Comparison of ENCODE assay signal across 1 cellular context in genomic region chr6:144066255-144066654, GRCh38.
TF ChIP-seq lines count a peak whose summit lies in the region.

No MANE protein-coding gene starts in this region.

TF ChIP-seq in GM12878, 131 proteins besides CTCF, POLR2A, EP300 and RAD21:
- TF ChIP-seq ZNF24 (IDR thresholded peaks at IDR 0.05) (peak; percentile 92), PKNOX1 (IDR thresholded peaks at IDR 0.05) (no peak)
